Comparison of ENCODE assay signal across 21 cellular contexts in the genomic region with DNA sequence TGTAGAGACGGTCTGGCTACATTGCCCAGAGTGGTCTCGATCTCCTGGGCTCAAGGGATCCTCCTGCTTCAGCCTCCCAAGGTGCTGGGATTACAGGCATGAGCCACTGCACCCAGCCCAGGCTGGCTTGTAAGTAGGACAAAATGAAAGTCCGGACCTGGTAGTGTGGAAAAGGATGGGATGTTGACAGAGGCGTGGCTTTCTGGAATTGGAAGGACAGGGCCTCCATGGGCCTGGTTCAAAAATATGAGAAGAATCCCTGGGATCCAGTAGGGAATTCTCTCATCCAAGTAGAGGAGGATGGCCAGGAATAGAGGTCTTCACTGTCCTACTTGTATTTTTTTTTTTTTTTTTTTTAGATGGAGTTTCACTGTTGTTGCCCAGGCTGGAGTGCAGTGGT.
DNase-seq lines count a peak whose midpoint lies in the region; ATAC-seq, FAIRE-seq and TF ChIP-seq lines count a peak whose summit lies in the region.
"Had no signal": no experiment of that assay in that cellular context is flagged by ENCODE, and none has a peak within 500 bp of the region (broad histone marks: within the 10 kb centered on the region; RNA-seq: fewer than 3 reads in every experiment).

No MANE protein-coding gene starts in this region.

- DNase-seq in EH (ENCODE audit: low read depth) (peak; percentile 54), astrocyte (ENCODE audit: low read depth) (no peak), HepG2 (ENCODE audit: low spot score) (no peak), medulla oblongata (ENCODE audit: extremely low spot score) (no peak), AG20443 (ENCODE audit: low spot score) (no peak)
- DNase-seq in stimulated activated naive B cell treated with anti-CD40 and anti-IgM and Interleukin-4, amounts not matched to agents 10 μg/mL and 1 μg/mL and 100 μg/mL, for 72 hours, result no peak
- DNase-seq: 8988T; ACHN; C1 segment of cervical spinal cord; Calu3; CD4-positive, alpha-beta memory T cell; COR-L47; DMS53; DMS79 treated with DMSO at 0.1 percent for 48 hours; H9 had no signal

- no peaks in the 10 kb centered on the region for H3K36me3 ChIP-seq in astrocyte (ENCODE audit: insufficient read depth, low read length)
- no peaks in the 10 kb centered on the region for H3K36me3 ChIP-seq in HepG2 (replicated peaks in 1 of 2; ENCODE audit: control insufficient read depth in 1 of 2, insufficient read depth in 2 of 2, low read length in 2 of 2)

- no peak for ATAC-seq in HepG2
- ATAC-seq in stimulated activated naive B cell treated with anti-CD40 and anti-IgM and Interleukin-4, amounts not matched to agents 10 μg/mL and 1 μg/mL and 100 μg/mL, for 72 hours (replicated peaks), result no peak
- ATAC-seq in HG02763 (IDR thresholded peaks at IDR 0.05; ENCODE audit: unreplicated experiment), result no peak
- ATAC-seq: A549, GM12878, GM23338, HCT116 had no signal

- peak overlapping the region; percentile 64 for H3K4me3 Mint-ChIP-seq in astrocyte (ENCODE audit: unreplicated experiment)
- H3K4me3 Mint-ChIP-seq in stimulated activated naive B cell treated with anti-CD40 and anti-IgM and Interleukin-4, amounts not matched to agents 10 μg/mL and 1 μg/mL and 100 μg/mL, for 72 hours, result no peak overlapping the region
- H3K4me3 Mint-ChIP-seq: CD4-positive, alpha-beta memory T cell; GM23338; H9 had no signal

- H2AFZ ChIP-seq in astrocyte (ENCODE audit: low read depth, low read length) (no peak overlapping the region), HepG2 (ENCODE audit: low read length) (no peak overlapping the region)
- H2AFZ ChIP-seq: GM23338 had no signal

- TF ChIP-seq CTCF in astrocyte (IDR thresholded peaks at IDR 0.05; ENCODE audit: insufficient read depth, low read depth, low read length), result no peak
- no peak for TF ChIP-seq CTCF in HepG2 (CRISPR knock-in tag; IDR thresholded peaks at IDR 0.05)

- H4K20me1 ChIP-seq in astrocyte (ENCODE audit: insufficient read depth, low read length), result no peaks in the 10 kb centered on the region
- H4K20me1 ChIP-seq in HepG2 (ENCODE audit: insufficient read depth, low read length), result no peaks in the 10 kb centered on the region

- H3K9me3 Mint-ChIP-seq in astrocyte (ENCODE audit: unreplicated experiment), result peaks cover 1% of the 10 kb centered on the region
- H3K9me3 Mint-ChIP-seq in stimulated activated naive B cell treated with anti-CD40 and anti-IgM and Interleukin-4, amounts not matched to agents 10 μg/mL and 1 μg/mL and 100 μg/mL, for 72 hours, result no peaks in the 10 kb centered on the region
- H3K9me3 Mint-ChIP-seq: CD4-positive, alpha-beta memory T cell; H9 had no signal

- no peaks in the 10 kb centered on the region for H3K27me3 ChIP-seq in astrocyte (ENCODE audit: insufficient read depth, low read length)
- no peaks in the 10 kb centered on the region for H3K27me3 ChIP-seq in HepG2 (ENCODE audit: control insufficient read depth in 1 of 2, insufficient read depth in 2 of 2, low read length in 2 of 2)

- POLR2A ChIA-PET in HepG2 (lab: Yijun Ruan, JAX), result no interaction called here

- no peak for TF ChIP-seq EP300 in HepG2 (IDR thresholded peaks at IDR 0.05; ENCODE audit: low read depth in 2 of 2, low read length in 2 of 2)
- no peak for TF ChIP-seq EP300 in HepG2 (CRISPR knock-in tag; IDR thresholded peaks at IDR 0.05; ENCODE audit: borderline replicate concordance)

- CTCF ChIA-PET in HepG2 (lab: Yijun Ruan, JAX; ENCODE audit: low intra/inter-chr PET ratio, low total read pairs), result no interaction called here

- H3K4me1 Mint-ChIP-seq in astrocyte (ENCODE audit: low read depth, unreplicated experiment), result no peaks in the 10 kb centered on the region
- peaks cover 4 to 9% of the 10 kb centered on the region in 2 donors for H3K4me1 Mint-ChIP-seq in stimulated activated naive B cell treated with anti-CD40 and anti-IgM and Interleukin-4, amounts not matched to agents 10 μg/mL and 1 μg/mL and 100 μg/mL, for 72 hours
- H3K4me1 Mint-ChIP-seq: GM23338 had no signal

- H3K27ac ChIP-seq in astrocyte (ENCODE audit: low read depth, low read length) (no peak overlapping the region), HepG2 (ENCODE audit: extremely low read length, insufficient read depth, low read length) (no peak overlapping the region)
- H3K27ac ChIP-seq: A549 had no signal

- no peak for TF ChIP-seq RAD21 in HepG2 (CRISPR knock-in tag; IDR thresholded peaks at IDR 0.05)

- intact Hi-C loops in HepG2 (cut with micrococcal nuclease; ENCODE audit: unreplicated experiment), result no loop called here

- no peak overlapping the region for H3K27ac Mint-ChIP-seq in astrocyte (ENCODE audit: unreplicated experiment)
- H3K27ac Mint-ChIP-seq in stimulated activated naive B cell treated with anti-CD40 and anti-IgM and Interleukin-4, amounts not matched to agents 10 μg/mL and 1 μg/mL and 100 μg/mL, for 72 hours, result peak overlapping the region; percentile 82
- H3K27ac Mint-ChIP-seq: CD4-positive, alpha-beta memory T cell; GM23338 had no signal

- WGBS in HepG2 (ENCODE audit: low lambda C conversion rate), result 10% methylated on average over 4 of the region's 4 CpGs

- H3K4me3 ChIP-seq in astrocyte (ENCODE audit: insufficient read depth, low read depth, low read length) (no peak overlapping the region), HepG2 (replicated peaks in 1 of 3; ENCODE audit: insufficient read depth in 1 of 3, low read depth in 2 of 3, low read length in 3 of 3) (no peak overlapping the region)
- H3K4me3 ChIP-seq: A549, GM12878, GM23338 had no signal

- no peak for TF ChIP-seq POLR2A in HepG2 (IDR thresholded peaks at IDR 0.05; ENCODE audit: insufficient read depth in 1 of 2, low read depth in 2 of 2, low read length in 2 of 2)

- no peak for FAIRE-seq in astrocyte (lab: Jason Lieb, UNC)
- no peak for FAIRE-seq in HepG2 (lab: Jason Lieb, UNC)
- FAIRE-seq: A549, G401.6, GM12878 had no signal

- in situ Hi-C loops in HepG2 (cut with HindIII; ENCODE audit: extremely low pct_ligation_motif_present, low pct_unique_long_range_greater_than_20kb), result no loop called here

- no peaks in the 10 kb centered on the region for H3K4me1 ChIP-seq in astrocyte (ENCODE audit: insufficient read depth, low read length)
- H3K4me1 ChIP-seq in HepG2 (ENCODE audit: insufficient read depth, low read length), result peaks cover 10% of the 10 kb centered on the region
- H3K4me1 ChIP-seq: A549 had no signal

- peaks cover 8% of the 10 kb centered on the region for H3K27me3 Mint-ChIP-seq in astrocyte (ENCODE audit: low read depth, unreplicated experiment)
- peaks cover 8 to 10% of the 10 kb centered on the region in 2 donors for H3K27me3 Mint-ChIP-seq in stimulated activated naive B cell treated with anti-CD40 and anti-IgM and Interleukin-4, amounts not matched to agents 10 μg/mL and 1 μg/mL and 100 μg/mL, for 72 hours

- H3K36me3 Mint-ChIP-seq in astrocyte (ENCODE audit: low read depth, unreplicated experiment), result peaks cover 3% of the 10 kb centered on the region
- no peaks in the 10 kb centered on the region for H3K36me3 Mint-ChIP-seq in stimulated activated naive B cell treated with anti-CD40 and anti-IgM and Interleukin-4, amounts not matched to agents 10 μg/mL and 1 μg/mL and 100 μg/mL, for 72 hours
- H3K36me3 Mint-ChIP-seq: CD4-positive, alpha-beta memory T cell had no signal

- no peak overlapping the region for H3K9ac ChIP-seq in astrocyte (ENCODE audit: low read length)
- H3K9ac ChIP-seq in HepG2 (ENCODE audit: insufficient read depth, low read depth, low read length), result no peak overlapping the region

- no peaks in the 10 kb centered on the region for H3K79me2 ChIP-seq in astrocyte (ENCODE audit: insufficient read depth, low read length)
- no peaks in the 10 kb centered on the region for H3K79me2 ChIP-seq in HepG2 (ENCODE audit: insufficient read depth, low read length)

- no peaks in the 10 kb centered on the region for H3K9me3 ChIP-seq in astrocyte (ENCODE audit: insufficient read depth, low read depth, low read length)
- no peaks in the 10 kb centered on the region for H3K9me3 ChIP-seq in HepG2 (ENCODE audit: low read length)
- H3K9me3 ChIP-seq: A549 had no signal

- H3K4me2 ChIP-seq in astrocyte (ENCODE audit: low read length) (no peak overlapping the region), HepG2 (ENCODE audit: low read depth, low read length) (no peak overlapping the region)
- H3K4me2 ChIP-seq: A549, GM23338 had no signal

- BruUV-seq in HepG2 (replicated peaks; lab: Mats Ljungman, UMichigan), result no TSS peak

TF ChIP-seq in HepG2, 621 proteins besides CTCF, POLR2A, EP300 and RAD21 (continues in another document):
- TF ChIP-seq, protein P1, sequence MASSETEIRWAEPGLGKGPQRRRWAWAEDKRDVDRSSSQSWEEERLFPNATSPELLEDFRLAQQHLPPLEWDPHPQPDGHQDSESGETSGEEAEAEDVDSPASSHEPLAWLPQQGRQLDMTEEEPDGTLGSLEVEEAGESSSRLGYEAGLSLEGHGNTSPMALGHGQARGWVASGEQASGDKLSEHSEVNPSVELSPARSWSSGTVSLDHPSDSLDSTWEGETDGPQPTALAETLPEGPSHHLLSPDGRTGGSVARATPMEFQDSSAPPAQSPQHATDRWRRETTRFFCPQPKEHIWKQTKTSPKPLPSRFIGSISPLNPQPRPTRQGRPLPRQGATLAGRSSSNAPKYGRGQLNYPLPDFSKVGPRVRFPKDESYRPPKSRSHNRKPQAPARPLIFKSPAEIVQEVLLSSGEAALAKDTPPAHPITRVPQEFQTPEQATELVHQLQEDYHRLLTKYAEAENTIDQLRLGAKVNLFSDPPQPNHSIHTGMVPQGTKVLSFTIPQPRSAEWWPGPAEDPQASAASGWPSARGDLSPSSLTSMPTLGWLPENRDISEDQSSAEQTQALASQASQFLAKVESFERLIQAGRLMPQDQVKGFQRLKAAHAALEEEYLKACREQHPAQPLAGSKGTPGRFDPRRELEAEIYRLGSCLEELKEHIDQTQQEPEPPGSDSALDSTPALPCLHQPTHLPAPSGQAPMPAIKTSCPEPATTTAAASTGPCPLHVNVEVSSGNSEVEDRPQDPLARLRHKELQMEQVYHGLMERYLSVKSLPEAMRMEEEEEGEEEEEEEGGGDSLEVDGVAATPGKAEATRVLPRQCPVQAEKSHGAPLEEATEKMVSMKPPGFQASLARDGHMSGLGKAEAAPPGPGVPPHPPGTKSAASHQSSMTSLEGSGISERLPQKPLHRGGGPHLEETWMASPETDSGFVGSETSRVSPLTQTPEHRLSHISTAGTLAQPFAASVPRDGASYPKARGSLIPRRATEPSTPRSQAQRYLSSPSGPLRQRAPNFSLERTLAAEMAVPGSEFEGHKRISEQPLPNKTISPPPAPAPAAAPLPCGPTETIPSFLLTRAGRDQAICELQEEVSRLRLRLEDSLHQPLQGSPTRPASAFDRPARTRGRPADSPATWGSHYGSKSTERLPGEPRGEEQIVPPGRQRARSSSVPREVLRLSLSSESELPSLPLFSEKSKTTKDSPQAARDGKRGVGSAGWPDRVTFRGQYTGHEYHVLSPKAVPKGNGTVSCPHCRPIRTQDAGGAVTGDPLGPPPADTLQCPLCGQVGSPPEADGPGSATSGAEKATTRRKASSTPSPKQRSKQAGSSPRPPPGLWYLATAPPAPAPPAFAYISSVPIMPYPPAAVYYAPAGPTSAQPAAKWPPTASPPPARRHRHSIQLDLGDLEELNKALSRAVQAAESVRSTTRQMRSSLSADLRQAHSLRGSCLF (CRISPR knock-in tag; IDR thresholded peaks at IDR 0.05; ENCODE audit: borderline replicate concordance), result no peak
